Comparison of ENCODE assay signal across 1 cellular context in genomic region chr11:64564947-64565889, GRCh38.
TF ChIP-seq lines count a peak whose summit lies in the region.

No MANE protein-coding gene starts in this region.

TF ChIP-seq in GM23338, 12 proteins besides CTCF, POLR2A, EP300 and RAD21 (continued from another document):
- TF ChIP-seq CREB1 (CRISPR knock-in tag; IDR thresholded peaks at IDR 0.05; ENCODE audit: low read depth) (no peak), POLR2AphosphoS5 (IDR thresholded peaks at IDR 0.05; ENCODE audit: low read depth) (no peak), EZH2 (IDR thresholded peaks at IDR 0.05; ENCODE audit: low read depth, unreplicated experiment) (no peak), ZNF331 (CRISPR knock-in tag; IDR thresholded peaks at IDR 0.05; ENCODE audit: low read depth) (no peak), ZNF114 (CRISPR knock-in tag; IDR thresholded peaks at IDR 0.05) (no peak), JUNB (IDR thresholded peaks at IDR 0.05; ENCODE audit: unreplicated experiment) (no peak), STAT1 (IDR thresholded peaks at IDR 0.05; ENCODE audit: unreplicated experiment) (no peak)
- TF ChIP-seq, protein P1, sequence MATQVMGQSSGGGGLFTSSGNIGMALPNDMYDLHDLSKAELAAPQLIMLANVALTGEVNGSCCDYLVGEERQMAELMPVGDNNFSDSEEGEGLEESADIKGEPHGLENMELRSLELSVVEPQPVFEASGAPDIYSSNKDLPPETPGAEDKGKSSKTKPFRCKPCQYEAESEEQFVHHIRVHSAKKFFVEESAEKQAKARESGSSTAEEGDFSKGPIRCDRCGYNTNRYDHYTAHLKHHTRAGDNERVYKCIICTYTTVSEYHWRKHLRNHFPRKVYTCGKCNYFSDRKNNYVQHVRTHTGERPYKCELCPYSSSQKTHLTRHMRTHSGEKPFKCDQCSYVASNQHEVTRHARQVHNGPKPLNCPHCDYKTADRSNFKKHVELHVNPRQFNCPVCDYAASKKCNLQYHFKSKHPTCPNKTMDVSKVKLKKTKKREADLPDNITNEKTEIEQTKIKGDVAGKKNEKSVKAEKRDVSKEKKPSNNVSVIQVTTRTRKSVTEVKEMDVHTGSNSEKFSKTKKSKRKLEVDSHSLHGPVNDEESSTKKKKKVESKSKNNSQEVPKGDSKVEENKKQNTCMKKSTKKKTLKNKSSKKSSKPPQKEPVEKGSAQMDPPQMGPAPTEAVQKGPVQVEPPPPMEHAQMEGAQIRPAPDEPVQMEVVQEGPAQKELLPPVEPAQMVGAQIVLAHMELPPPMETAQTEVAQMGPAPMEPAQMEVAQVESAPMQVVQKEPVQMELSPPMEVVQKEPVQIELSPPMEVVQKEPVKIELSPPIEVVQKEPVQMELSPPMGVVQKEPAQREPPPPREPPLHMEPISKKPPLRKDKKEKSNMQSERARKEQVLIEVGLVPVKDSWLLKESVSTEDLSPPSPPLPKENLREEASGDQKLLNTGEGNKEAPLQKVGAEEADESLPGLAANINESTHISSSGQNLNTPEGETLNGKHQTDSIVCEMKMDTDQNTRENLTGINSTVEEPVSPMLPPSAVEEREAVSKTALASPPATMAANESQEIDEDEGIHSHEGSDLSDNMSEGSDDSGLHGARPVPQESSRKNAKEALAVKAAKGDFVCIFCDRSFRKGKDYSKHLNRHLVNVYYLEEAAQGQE (IDR thresholded peaks at IDR 0.05; ENCODE audit: unreplicated experiment): no peak
- TF ChIP-seq, protein P2, sequence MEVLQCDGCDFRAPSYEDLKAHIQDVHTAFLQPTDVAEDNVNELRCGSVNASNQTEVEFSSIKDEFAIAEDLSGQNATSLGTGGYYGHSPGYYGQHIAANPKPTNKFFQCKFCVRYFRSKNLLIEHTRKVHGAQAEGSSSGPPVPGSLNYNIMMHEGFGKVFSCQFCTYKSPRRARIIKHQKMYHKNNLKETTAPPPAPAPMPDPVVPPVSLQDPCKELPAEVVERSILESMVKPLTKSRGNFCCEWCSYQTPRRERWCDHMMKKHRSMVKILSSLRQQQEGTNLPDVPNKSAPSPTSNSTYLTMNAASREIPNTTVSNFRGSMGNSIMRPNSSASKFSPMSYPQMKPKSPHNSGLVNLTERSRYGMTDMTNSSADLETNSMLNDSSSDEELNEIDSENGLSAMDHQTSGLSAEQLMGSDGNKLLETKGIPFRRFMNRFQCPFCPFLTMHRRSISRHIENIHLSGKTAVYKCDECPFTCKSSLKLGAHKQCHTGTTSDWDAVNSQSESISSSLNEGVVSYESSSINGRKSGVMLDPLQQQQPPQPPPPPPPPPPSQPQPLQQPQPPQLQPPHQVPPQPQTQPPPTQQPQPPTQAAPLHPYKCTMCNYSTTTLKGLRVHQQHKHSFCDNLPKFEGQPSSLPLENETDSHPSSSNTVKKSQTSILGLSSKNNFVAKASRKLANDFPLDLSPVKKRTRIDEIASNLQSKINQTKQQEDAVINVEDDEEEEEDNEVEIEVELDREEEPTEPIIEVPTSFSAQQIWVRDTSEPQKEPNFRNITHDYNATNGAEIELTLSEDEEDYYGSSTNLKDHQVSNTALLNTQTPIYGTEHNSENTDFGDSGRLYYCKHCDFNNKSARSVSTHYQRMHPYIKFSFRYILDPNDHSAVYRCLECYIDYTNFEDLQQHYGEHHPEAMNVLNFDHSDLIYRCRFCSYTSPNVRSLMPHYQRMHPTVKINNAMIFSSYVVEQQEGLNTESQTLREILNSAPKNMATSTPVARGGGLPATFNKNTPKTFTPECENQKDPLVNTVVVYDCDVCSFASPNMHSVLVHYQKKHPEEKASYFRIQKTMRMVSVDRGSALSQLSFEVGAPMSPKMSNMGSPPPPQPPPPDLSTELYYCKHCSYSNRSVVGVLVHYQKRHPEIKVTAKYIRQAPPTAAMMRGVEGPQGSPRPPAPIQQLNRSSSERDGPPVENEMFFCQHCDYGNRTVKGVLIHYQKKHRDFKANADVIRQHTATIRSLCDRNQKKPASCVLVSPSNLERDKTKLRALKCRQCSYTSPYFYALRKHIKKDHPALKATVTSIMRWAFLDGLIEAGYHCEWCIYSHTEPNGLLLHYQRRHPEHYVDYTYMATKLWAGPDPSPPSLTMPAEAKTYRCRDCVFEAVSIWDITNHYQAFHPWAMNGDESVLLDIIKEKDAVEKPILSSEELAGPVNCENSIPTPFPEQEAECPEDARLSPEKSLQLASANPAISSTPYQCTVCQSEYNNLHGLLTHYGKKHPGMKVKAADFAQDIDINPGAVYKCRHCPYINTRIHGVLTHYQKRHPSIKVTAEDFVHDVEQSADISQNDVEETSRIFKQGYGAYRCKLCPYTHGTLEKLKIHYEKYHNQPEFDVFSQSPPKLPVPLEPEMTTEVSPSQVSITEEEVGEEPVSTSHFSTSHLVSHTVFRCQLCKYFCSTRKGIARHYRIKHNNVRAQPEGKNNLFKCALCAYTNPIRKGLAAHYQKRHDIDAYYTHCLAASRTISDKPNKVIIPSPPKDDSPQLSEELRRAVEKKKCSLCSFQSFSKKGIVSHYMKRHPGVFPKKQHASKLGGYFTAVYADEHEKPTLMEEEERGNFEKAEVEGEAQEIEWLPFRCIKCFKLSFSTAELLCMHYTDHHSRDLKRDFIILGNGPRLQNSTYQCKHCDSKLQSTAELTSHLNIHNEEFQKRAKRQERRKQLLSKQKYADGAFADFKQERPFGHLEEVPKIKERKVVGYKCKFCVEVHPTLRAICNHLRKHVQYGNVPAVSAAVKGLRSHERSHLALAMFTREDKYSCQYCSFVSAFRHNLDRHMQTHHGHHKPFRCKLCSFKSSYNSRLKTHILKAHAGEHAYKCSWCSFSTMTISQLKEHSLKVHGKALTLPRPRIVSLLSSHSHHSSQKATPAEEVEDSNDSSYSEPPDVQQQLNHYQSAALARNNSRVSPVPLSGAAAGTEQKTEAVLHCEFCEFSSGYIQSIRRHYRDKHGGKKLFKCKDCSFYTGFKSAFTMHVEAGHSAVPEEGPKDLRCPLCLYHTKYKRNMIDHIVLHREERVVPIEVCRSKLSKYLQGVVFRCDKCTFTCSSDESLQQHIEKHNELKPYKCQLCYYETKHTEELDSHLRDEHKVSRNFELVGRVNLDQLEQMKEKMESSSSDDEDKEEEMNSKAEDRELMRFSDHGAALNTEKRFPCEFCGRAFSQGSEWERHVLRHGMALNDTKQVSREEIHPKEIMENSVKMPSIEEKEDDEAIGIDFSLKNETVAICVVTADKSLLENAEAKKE (CRISPR knock-in tag; IDR thresholded peaks at IDR 0.05): no peak
- TF ChIP-seq, protein P3, sequence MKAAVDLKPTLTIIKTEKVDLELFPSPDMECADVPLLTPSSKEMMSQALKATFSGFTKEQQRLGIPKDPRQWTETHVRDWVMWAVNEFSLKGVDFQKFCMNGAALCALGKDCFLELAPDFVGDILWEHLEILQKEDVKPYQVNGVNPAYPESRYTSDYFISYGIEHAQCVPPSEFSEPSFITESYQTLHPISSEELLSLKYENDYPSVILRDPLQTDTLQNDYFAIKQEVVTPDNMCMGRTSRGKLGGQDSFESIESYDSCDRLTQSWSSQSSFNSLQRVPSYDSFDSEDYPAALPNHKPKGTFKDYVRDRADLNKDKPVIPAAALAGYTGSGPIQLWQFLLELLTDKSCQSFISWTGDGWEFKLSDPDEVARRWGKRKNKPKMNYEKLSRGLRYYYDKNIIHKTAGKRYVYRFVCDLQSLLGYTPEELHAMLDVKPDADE (IDR thresholded peaks at IDR 0.05): no peak
